ENCODE assay signal across 8 cellular contexts in the genomic region with DNA sequence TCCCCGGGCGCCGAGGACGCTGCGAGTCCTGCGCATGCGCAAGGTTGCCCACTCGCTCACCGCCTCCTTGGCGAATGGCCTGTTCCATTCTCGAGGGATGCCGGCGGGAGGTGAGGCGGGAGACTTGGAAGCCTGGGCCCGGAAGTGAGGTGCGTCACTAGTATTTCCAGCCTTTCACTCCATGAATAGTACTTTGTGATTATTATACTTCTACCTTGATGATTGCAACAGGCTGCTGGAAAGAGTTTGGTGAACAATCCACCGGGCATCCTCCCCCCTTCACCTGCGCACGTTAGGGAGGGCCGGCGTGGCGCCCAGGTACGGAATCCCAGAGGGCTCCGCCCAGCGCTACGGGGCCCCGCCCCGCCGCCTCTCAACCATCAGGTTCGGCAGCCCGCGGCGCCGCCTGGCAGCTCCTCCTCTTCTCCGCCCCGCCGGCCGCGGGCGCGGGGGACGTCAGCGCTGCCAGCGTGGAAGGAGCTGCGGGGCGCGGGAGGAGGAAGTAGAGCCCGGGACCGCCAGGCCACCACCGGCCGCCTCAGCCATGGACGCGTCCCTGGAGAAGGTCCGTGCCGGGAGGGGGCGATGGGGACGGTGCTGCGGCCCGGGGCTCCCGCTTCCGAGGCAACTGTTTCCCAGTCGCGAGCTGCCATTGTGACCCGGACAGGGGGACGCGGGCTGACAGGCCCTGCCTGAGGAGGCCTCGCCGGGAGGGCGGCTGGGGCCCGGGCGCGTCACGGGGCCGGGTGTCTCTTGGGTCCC. TPM values are rescaled to one million over a fixed set of nuclear protein-coding genes. Genes with fewer than 3 reads are reported as not detected.
DNase-seq lines count a peak whose midpoint lies in the region; ATAC-seq and TF ChIP-seq lines count a peak whose summit lies in the region.
"Not testable (repeated sequence)": the region's sequence is repeated elsewhere in the genome, so short reads cannot be mapped to it uniquely, and the experiment has no call there.

A gene with protein sequence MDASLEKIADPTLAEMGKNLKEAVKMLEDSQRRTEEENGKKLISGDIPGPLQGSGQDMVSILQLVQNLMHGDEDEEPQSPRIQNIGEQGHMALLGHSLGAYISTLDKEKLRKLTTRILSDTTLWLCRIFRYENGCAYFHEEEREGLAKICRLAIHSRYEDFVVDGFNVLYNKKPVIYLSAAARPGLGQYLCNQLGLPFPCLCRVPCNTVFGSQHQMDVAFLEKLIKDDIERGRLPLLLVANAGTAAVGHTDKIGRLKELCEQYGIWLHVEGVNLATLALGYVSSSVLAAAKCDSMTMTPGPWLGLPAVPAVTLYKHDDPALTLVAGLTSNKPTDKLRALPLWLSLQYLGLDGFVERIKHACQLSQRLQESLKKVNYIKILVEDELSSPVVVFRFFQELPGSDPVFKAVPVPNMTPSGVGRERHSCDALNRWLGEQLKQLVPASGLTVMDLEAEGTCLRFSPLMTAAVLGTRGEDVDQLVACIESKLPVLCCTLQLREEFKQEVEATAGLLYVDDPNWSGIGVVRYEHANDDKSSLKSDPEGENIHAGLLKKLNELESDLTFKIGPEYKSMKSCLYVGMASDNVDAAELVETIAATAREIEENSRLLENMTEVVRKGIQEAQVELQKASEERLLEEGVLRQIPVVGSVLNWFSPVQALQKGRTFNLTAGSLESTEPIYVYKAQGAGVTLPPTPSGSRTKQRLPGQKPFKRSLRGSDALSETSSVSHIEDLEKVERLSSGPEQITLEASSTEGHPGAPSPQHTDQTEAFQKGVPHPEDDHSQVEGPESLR (plus strand): TSS at position 371 of the 762 bp plus-strand sequence. CDS start 174 bp downstream, at position 545.

- H3K9ac ChIP-seq in BLaER1: peak within 1 kb of the TSS; percentile 96

- H3K4me1 Mint-ChIP-seq in activated CD4-positive, alpha-beta T cell treated with anti-CD3 and anti-CD28 coated beads, Interleukin-2, amount 10 ng/mL, durations not matched to agents 24 days and 14 days: not testable (repeated sequence)

- H4K20me1 ChIP-seq in BLaER1: peaks cover 49% of the 10 kb centered on the region

- H3K27ac Mint-ChIP-seq in activated CD4-positive, alpha-beta T cell treated with anti-CD3 and anti-CD28 coated beads, Interleukin-2, amount 10 ng/mL, durations not matched to agents 24 days and 14 days: peak within 1 kb of the TSS; percentile 76

- H3K36me3 Mint-ChIP-seq in activated CD4-positive, alpha-beta T cell treated with anti-CD3 and anti-CD28 coated beads, Interleukin-2, amount 10 ng/mL, durations not matched to agents 24 days and 14 days (ENCODE audit: low read depth): not testable (repeated sequence)

- peak within 1 kb of the TSS; percentile 93 for H3K27ac ChIP-seq in BLaER1
- peak within 1 kb of the TSS; percentile 94 to 96 for H3K27ac ChIP-seq in coronary artery

- ATAC-seq in GM19328 (IDR thresholded peaks at IDR 0.05; ENCODE audit: unreplicated experiment): peak; percentile 94
- ATAC-seq in HG03469 (IDR thresholded peaks at IDR 0.05; ENCODE audit: unreplicated experiment): peak; percentile 78
- ATAC-seq in left colon: peak; percentile 85

- DNase-seq in NCI-H526 treated with DMSO at 0.1 percent for 48 hours (lab: John Stamatoyannopoulos, UW): peak; percentile 98
- peak; percentile 99 for DNase-seq in activated CD4-positive, alpha-beta T cell treated with anti-CD3 and anti-CD28 coated beads, Interleukin-2, amount 10 ng/mL, durations not matched to agents 24 days and 14 days
- peak; percentile 91 for DNase-seq in coronary artery (ENCODE audit: low spot score)
- peak; percentile 97 to 98 for DNase-seq in left colon
- peak; percentile 98 for DNase-seq in stimulated activated CD4-positive, alpha-beta T cell treated with anti-CD3 and anti-CD28 coated beads, Interleukin-1b, Interleukin-23, amount 100 ng/mL, for 4 hours (ENCODE audit: low read depth in 2 of 2)

- H3K4me3 ChIP-seq in BLaER1 (peak within 1 kb of the TSS; percentile 90), coronary artery (peak within 1 kb of the TSS; percentile 93)

- intact Hi-C loops in activated CD4-positive, alpha-beta T cell treated with anti-CD3 and anti-CD28 coated beads, Interleukin-2, amount 10 ng/mL, durations not matched to agents 24 days and 14 days (cut with micrococcal nuclease): loop anchor here (1.0 kb wide), 1 partner anchor 81 kb away; a partner anchor contains a TSS
- intact Hi-C loops in left colon (cut with DNase I, micrococcal nuclease): not testable (repeated sequence)

- not testable (repeated sequence) for TF ChIP-seq CTCF in coronary artery (IDR thresholded peaks at IDR 0.05)

- not testable (repeated sequence) for H3K9me3 ChIP-seq in BLaER1

- peak within 1 kb of the TSS; percentile 87 for H3K4me3 Mint-ChIP-seq in activated CD4-positive, alpha-beta T cell treated with anti-CD3 and anti-CD28 coated beads, Interleukin-2, amount 10 ng/mL, durations not matched to agents 24 days and 14 days

- peaks cover 31% of the 10 kb centered on the region for H3K4me1 ChIP-seq in BLaER1

- H3K4me2 ChIP-seq in BLaER1: peak within 1 kb of the TSS; percentile 100

- not testable (repeated sequence) for H3K9me3 Mint-ChIP-seq in activated CD4-positive, alpha-beta T cell treated with anti-CD3 and anti-CD28 coated beads, Interleukin-2, amount 10 ng/mL, durations not matched to agents 24 days and 14 days

- H3K27me3 Mint-ChIP-seq in activated CD4-positive, alpha-beta T cell treated with anti-CD3 and anti-CD28 coated beads, Interleukin-2, amount 10 ng/mL, durations not matched to agents 24 days and 14 days: not testable (repeated sequence)

- not testable (repeated sequence) for H3K27me3 ChIP-seq in BLaER1

- H3K36me3 ChIP-seq in BLaER1: not testable (repeated sequence)

RNA-seq across cellular contexts. Expression of the gene that starts here (rescaled TPM):
- total RNA-seq in activated CD4-positive, alpha-beta T cell treated with anti-CD3 and anti-CD28 coated beads, Interleukin-2, amount 10 ng/mL, durations not matched to agents 24 days and 14 days: 55.6 and 56.1 TPM in 2 replicates
- total RNA-seq in left colon: 100 to 1,000 TPM; 203 to 244 TPM

Comparison
In these comparisons a context has a peak if more than half of its experiments do, and no peak if none do; other contexts are left out.
1. Peak in every context shown above with its lines: DNase-seq, ATAC-seq, H3K4me3 ChIP-seq and H3K27ac ChIP-seq.